In genomic region chr10:77857272-77857671, GRCh38 we compare ENCODE assay signal across 14 cellular contexts.
A peak's percentile ranks its signal among the peaks of the same experiment; 100 is the strongest.
DNase-seq lines count a peak whose midpoint lies in the region; TF ChIP-seq lines count a peak whose summit lies in the region.
"Had no signal": no experiment of that assay in that cellular context is flagged by ENCODE, and none has a peak within 500 bp of the region (broad histone marks: within the 10 kb centered on the region; RNA-seq: fewer than 3 reads in every experiment).

No MANE protein-coding gene starts in this region.

- peak overlapping the region in 2 of 3 donors; percentile 3 to 48 for H3K4me3 ChIP-seq in breast epithelium
- H3K4me3 ChIP-seq: SK-N-MC had no signal

- intact Hi-C loops in breast epithelium (cut with DNase I; ENCODE audit: low total_unique reads): loop anchor here (10.0 kb wide), 1 partner anchor 128 kb away; no protein-coding TSS in a partner anchor

- DNase-seq in AG20443 (ENCODE audit: low spot score) (peak; percentile 43), HT-29 (ENCODE audit: low spot score) (peak; percentile 64), breast epithelium (ENCODE audit: low spot score in 2 of 2) (peak; percentile 73 to 82), mucosa of gallbladder (ENCODE audit: low spot score) (peak; percentile 24), erythroblast (lab: John Stamatoyannopoulos, UW) (no peak), substantia nigra (lab: John Stamatoyannopoulos, UW) (no peak), ureter (ENCODE audit: low spot score) (no peak), HK-2 (ENCODE audit: unreplicated experiment) (no peak)
- DNase-seq: activated CD4-positive, alpha-beta T cell treated with anti-CD3 and anti-CD28 coated beads, Interleukin-2, amount 50 U/mL, for 4 hours; activated T-cell treated with anti-CD3 and anti-CD28 coated beads, Interleukin-2, amount 50 U/mL, for 48 hours; NCI-H1436 treated with DMSO at 0.1 percent for 48 hours; NCI-H226; small intestine had no signal

- no peak for TF ChIP-seq POLR2A in breast epithelium (IDR thresholded peaks at IDR 0.05)
- no peak for TF ChIP-seq POLR2A in erythroblast (IDR thresholded peaks at IDR 0.05; ENCODE audit: low read length)

- H3K4me1 ChIP-seq in breast epithelium: peaks cover 0 to 3% of the 10 kb centered on the region in 2 donors

- H3K27me3 ChIP-seq in breast epithelium: no peaks in the 10 kb centered on the region

- peak overlapping the region; percentile 75 to 85 for H3K27ac ChIP-seq in breast epithelium
- H3K27ac ChIP-seq in substantia nigra (ENCODE audit: low read depth, low read length, poor library complexity, severe bottlenecking): no peak overlapping the region
- H3K27ac ChIP-seq: SK-N-MC had no signal

- H3K36me3 ChIP-seq in breast epithelium: no peaks in the 10 kb centered on the region

- H3K9me3 ChIP-seq in breast epithelium: no peaks in the 10 kb centered on the region

- TF ChIP-seq CTCF in breast epithelium (IDR thresholded peaks at IDR 0.05): no peak

Comparison
In these comparisons a context has a peak if more than half of its experiments do, and no peak if none do; other contexts are left out.
1. DNase-seq: peak in AG20443 (single experiment), HT-29 (single experiment), breast epithelium (2 of 2) and mucosa of gallbladder (single experiment); none in erythroblast (0 of 2), substantia nigra (0 of 49), ureter (single experiment) and HK-2 (single experiment).